In the genomic region with DNA sequence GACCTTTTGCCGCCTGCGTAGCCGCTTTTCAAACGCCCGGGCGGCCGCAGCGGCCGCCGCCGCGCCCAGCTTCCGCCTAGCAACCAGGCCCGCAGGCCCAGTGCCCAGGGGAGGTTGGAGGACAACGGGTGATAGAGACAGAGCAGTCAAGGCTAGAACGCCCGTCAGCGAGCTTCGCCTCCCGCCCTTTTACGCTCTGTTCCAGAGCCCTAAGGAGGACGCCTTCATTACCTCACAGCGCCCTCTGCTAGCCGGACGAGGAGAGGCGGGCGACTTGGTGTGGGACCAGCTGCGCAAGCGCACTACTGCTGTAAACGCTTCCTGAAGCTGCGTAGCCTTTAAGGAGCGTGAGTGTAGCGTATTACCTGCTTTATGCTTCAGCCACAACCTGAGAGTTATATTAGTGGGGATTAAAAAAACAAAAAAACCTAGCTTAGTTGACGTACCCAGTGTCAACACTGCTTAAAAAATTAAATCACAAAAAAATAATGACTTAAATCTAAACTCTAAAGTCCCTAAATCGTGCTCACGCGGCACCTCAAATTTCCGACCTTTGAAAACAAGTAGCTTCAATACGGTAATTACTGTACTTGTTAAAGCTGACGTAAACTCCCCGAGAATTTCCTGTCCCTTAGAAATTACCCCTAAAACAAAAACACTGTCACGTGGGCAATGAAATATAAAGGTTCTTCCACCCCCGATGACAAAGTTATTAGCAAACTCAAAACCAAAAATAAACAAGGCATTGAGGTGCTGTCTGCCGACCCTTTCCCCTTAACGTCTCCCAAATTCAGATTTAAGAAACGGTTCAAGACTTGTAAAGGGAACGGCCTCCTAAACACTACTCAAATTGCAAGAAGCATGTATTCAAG, we compare ENCODE assay signal across 8 cellular contexts. TPM values are rescaled to one million over a fixed set of nuclear protein-coding genes. Genes with fewer than 3 reads are reported as not detected.
DNase-seq lines count a peak whose midpoint lies in the region; ATAC-seq and TF ChIP-seq lines count a peak whose summit lies in the region.

Gene CEP120 (minus strand): TSS at position 126 of the 872 bp plus-strand sequence. CDS start 405 bp downstream, outside the sequence.

- H3K4me3 ChIP-seq in WI38 (ENCODE audit: low read depth, low read length) = peak within 1 kb of the TSS; percentile 86
- peak within 1 kb of the TSS; percentile 70 to 75 for H3K4me3 ChIP-seq in cardiac fibroblast (replicated peaks in 1 of 2; ENCODE audit: low read depth in 2 of 2, low read length in 2 of 2)
- peak within 1 kb of the TSS; percentile 87 for H3K4me3 ChIP-seq in smooth muscle cell

- DNase-seq in AG08396 (ENCODE audit: low spot score) (peak; percentile 98), NCI-H2227 treated with DMSO at 0.1 percent for 48 hours (lab: John Stamatoyannopoulos, UW) (peak; percentile 94), cardiac fibroblast (ENCODE audit: low read depth in 2 of 2) (peak; percentile 100), iPS-NIHi7 (ENCODE audit: extremely low spot score) (peak; percentile 97), smooth muscle cell (lab: John Stamatoyannopoulos, UW; ENCODE audit: unreplicated experiment) (peak; percentile 82)

- peak within 1 kb of the TSS; percentile 68 for H3K27ac ChIP-seq in smooth muscle cell (ENCODE audit: low read depth)

- no peaks in the 10 kb centered on the region for H3K9me3 ChIP-seq in smooth muscle cell (replicated peaks; ENCODE audit: low read depth)

- peak within 1 kb of the TSS; percentile 99 for H2AFZ ChIP-seq in smooth muscle cell (ENCODE audit: low read depth)

- H3K4me1 ChIP-seq in smooth muscle cell (ENCODE audit: low read depth) = peaks cover 14% of the 10 kb centered on the region

- ATAC-seq in GM18873 (IDR thresholded peaks at IDR 0.05; ENCODE audit: low FRiP score, unreplicated experiment) = peak; percentile 99
- peak; percentile 99 for ATAC-seq in HG03139 (IDR thresholded peaks at IDR 0.05; ENCODE audit: unreplicated experiment)

- peak within 1 kb of the TSS; percentile 98 for H3K4me2 ChIP-seq in smooth muscle cell

- H4K20me1 ChIP-seq in smooth muscle cell (ENCODE audit: low read depth) = no peaks in the 10 kb centered on the region

- peak; percentile 48 for TF ChIP-seq CTCF in WI38 (IDR thresholded peaks at IDR 0.05; ENCODE audit: low read depth, low read length)
- peak; percentile 72 for TF ChIP-seq CTCF in cardiac fibroblast (IDR thresholded peaks at IDR 0.05; ENCODE audit: low read depth, low read length)
- peak; percentile 60 for TF ChIP-seq CTCF in smooth muscle cell (IDR thresholded peaks at IDR 0.05; ENCODE audit: borderline replicate concordance, insufficient read depth, poor library complexity, severe bottlenecking)

- H3K27me3 ChIP-seq in smooth muscle cell (ENCODE audit: low read depth) = no peaks in the 10 kb centered on the region

- peaks cover 32% of the 10 kb centered on the region for H3K79me2 ChIP-seq in smooth muscle cell (ENCODE audit: low read depth)

- no peaks in the 10 kb centered on the region for H3K36me3 ChIP-seq in smooth muscle cell (ENCODE audit: low read depth)

- WGBS in smooth muscle cell (ENCODE audit: low lambda C conversion rate) = 1% methylated on average over 47 of the region's 47 CpGs

- peaks cover 2% of the 10 kb centered on the region for H3F3A ChIP-seq in smooth muscle cell (ENCODE audit: low read depth)

- H3K9ac ChIP-seq in smooth muscle cell (ENCODE audit: low read depth) = peak within 1 kb of the TSS; percentile 86

RNA-seq across cellular contexts. Expression of gene CEP120, which starts in this region (rescaled TPM):
- total RNA-seq in smooth muscle cell = 26.1 and 30.2 TPM in 2 replicates
- polyA plus RNA-seq in smooth muscle cell = 6.5 and 10.5 TPM in 2 replicates

Comparison
In these comparisons a context has a peak if more than half of its experiments do, and no peak if none do; other contexts are left out.
1. Peak in every context shown above with its lines: DNase-seq, ATAC-seq, H3K4me3 ChIP-seq and H3K27ac ChIP-seq.